In genomic region chr21:36709868-36710728, GRCh38 we compare ENCODE assay signal across 15 cellular contexts. TPM values are rescaled to one million over a fixed set of nuclear protein-coding genes. Genes with fewer than 3 reads are reported as not detected.
DNase-seq lines count a peak whose midpoint lies in the region; ATAC-seq and TF ChIP-seq lines count a peak whose summit lies in the region.
"Had no signal": no experiment of that assay in that cellular context is flagged by ENCODE, and none has a peak within 500 bp of the region (broad histone marks: within the 10 kb centered on the region; RNA-seq: fewer than 3 reads in every experiment).

No MANE protein-coding gene starts in this region.

- H2AK5ac ChIP-seq in neuronal stem cell (ENCODE audit: low read depth, low read length) = peak overlapping the region; percentile 30

- no peak overlapping the region for H2BK5ac ChIP-seq in neuronal stem cell (ENCODE audit: low read length)

- H3K36me3 ChIP-seq in CD8-positive, alpha-beta memory T cell (ENCODE audit: insufficient read depth, low read length) = no peaks in the 10 kb centered on the region
- H3K36me3 ChIP-seq in NT2/D1 (ENCODE audit: insufficient read depth, insufficient read length, low read length) (no peaks in the 10 kb centered on the region), hepatocyte (replicated peaks; ENCODE audit: insufficient read depth, low read depth) (no peaks in the 10 kb centered on the region), neuronal stem cell (replicated peaks in 1 of 2; ENCODE audit: control insufficient read depth in 2 of 2, insufficient read depth in 2 of 2, low read length in 2 of 2) (no peaks in the 10 kb centered on the region)

- peak overlapping the region in 4 of 7 donors; percentile 15 to 50 (median 26) for H3K4me3 Mint-ChIP-seq in CD8-positive, alpha-beta memory T cell
- H3K4me3 Mint-ChIP-seq: activated B cell treated with CpG ODN at 0.5 μM for 24 hours had no signal

- no peak overlapping the region for H3K23ac ChIP-seq in neuronal stem cell (ENCODE audit: low read depth, low read length, poor library complexity)

- H4K20me1 ChIP-seq in hepatocyte (ENCODE audit: insufficient read depth, poor library complexity, severe bottlenecking) = no peaks in the 10 kb centered on the region

- H2BK120ac ChIP-seq in neuronal stem cell (ENCODE audit: low read depth, low read length) = no peak overlapping the region

- CTCF ChIA-PET in CD8-positive, alpha-beta memory T cell (lab: Charles Lee) = no interaction called here

- peaks cover 1% of the 10 kb centered on the region for H3K79me1 ChIP-seq in neuronal stem cell (ENCODE audit: low read depth, low read length)

- no peaks in the 10 kb centered on the region for H3K79me2 ChIP-seq in hepatocyte

- peaks cover 54% of the 10 kb centered on the region for H3K27me3 ChIP-seq in CD8-positive, alpha-beta memory T cell (ENCODE audit: insufficient read depth, low read length, poor library complexity, severe bottlenecking)
- H3K27me3 ChIP-seq in NT2/D1 (ENCODE audit: insufficient read depth, insufficient read length) (peaks cover 100% of the 10 kb centered on the region), hepatocyte (peaks cover 100% of the 10 kb centered on the region), neuronal stem cell (ENCODE audit: control insufficient read depth in 3 of 3, insufficient read depth in 3 of 3, low read depth in 1 of 3, low read length in 3 of 3) (peaks cover 52 to 100% (median 70%) of the 10 kb centered on the region in 3 experiments)

- H3K27ac ChIP-seq in CD8-positive, alpha-beta memory T cell (ENCODE audit: low read depth, low read length) = no peak overlapping the region
- H3K27ac ChIP-seq in hepatocyte (no peak overlapping the region), neuronal stem cell (replicated peaks; ENCODE audit: low read length) (no peak overlapping the region)
- H3K27ac ChIP-seq: SK-N-MC had no signal

- no peak overlapping the region for H3K27ac Mint-ChIP-seq in CD8-positive, alpha-beta memory T cell
- H3K27ac Mint-ChIP-seq: activated B cell treated with CpG ODN at 0.5 μM for 24 hours had no signal

- H3K9ac ChIP-seq in NT2/D1 (ENCODE audit: insufficient read length, low read depth) (no peak overlapping the region), neuronal stem cell (ENCODE audit: low read depth, low read length, poor library complexity) (no peak overlapping the region)

- H3K4me1 ChIP-seq in CD8-positive, alpha-beta memory T cell (ENCODE audit: insufficient read depth, low read length) = peaks cover 18% of the 10 kb centered on the region
- H3K4me1 ChIP-seq in NT2/D1 (ENCODE audit: insufficient read depth, insufficient read length) (peaks cover 26% of the 10 kb centered on the region), hepatocyte (ENCODE audit: insufficient read depth) (peaks cover 13% of the 10 kb centered on the region), neuronal stem cell (ENCODE audit: control insufficient read depth in 2 of 2, insufficient read depth in 1 of 2, low read depth in 1 of 2, low read length in 2 of 2) (peaks cover 4 to 12% of the 10 kb centered on the region in 2 donors)

- H2BK12ac ChIP-seq in neuronal stem cell (ENCODE audit: low read length) = no peak overlapping the region

- no peaks in the 10 kb centered on the region for H3K9me3 ChIP-seq in CD8-positive, alpha-beta memory T cell (ENCODE audit: low read length)
- H3K9me3 ChIP-seq in NT2/D1 (ENCODE audit: insufficient read depth, low read length) (no peaks in the 10 kb centered on the region), hepatocyte (ENCODE audit: low read depth) (no peaks in the 10 kb centered on the region), neuronal stem cell (replicated peaks in 1 of 2; ENCODE audit: control insufficient read depth in 2 of 2, insufficient read depth in 1 of 2, low read depth in 1 of 2, low read length in 2 of 2) (peaks cover 0 to 1% of the 10 kb centered on the region in 2 donors)

- H2BK15ac ChIP-seq in neuronal stem cell (ENCODE audit: low read length) = no peak overlapping the region

- H3K36me3 Mint-ChIP-seq in CD8-positive, alpha-beta memory T cell = no peaks in the 10 kb centered on the region

- POLR2A ChIA-PET in CD8-positive, alpha-beta memory T cell (lab: Charles Lee) = no interaction called here

- H2AFZ ChIP-seq in hepatocyte = no peak overlapping the region
- peak overlapping the region; percentile 54 for H2AFZ ChIP-seq in neuronal stem cell (ENCODE audit: low read length)

- H3K4me2 ChIP-seq in hepatocyte (peak overlapping the region; percentile 68), neuronal stem cell (ENCODE audit: insufficient read depth, low read length, poor library complexity, severe bottlenecking) (no peak overlapping the region)

- peaks cover 0 to 3% (median 0%) of the 10 kb centered on the region in 5 donors for H3K9me3 Mint-ChIP-seq in CD8-positive, alpha-beta memory T cell
- H3K9me3 Mint-ChIP-seq: activated B cell treated with CpG ODN at 0.5 μM for 24 hours had no signal

- no peak overlapping the region for H4K91ac ChIP-seq in neuronal stem cell (ENCODE audit: low read depth, low read length, poor library complexity)

- no peak for ATAC-seq in HG03469 (IDR thresholded peaks at IDR 0.05; ENCODE audit: unreplicated experiment)

- no peak overlapping the region for H3K14ac ChIP-seq in neuronal stem cell (ENCODE audit: low read length)

- no peak overlapping the region for H4K8ac ChIP-seq in neuronal stem cell (ENCODE audit: low read depth, low read length)

- no peak overlapping the region for H3K4me3 ChIP-seq in CD8-positive, alpha-beta memory T cell (ENCODE audit: low read length)
- H3K4me3 ChIP-seq in NT2/D1 (ENCODE audit: insufficient read length, low read depth) (peak overlapping the region; percentile 29), hepatocyte (no peak overlapping the region), neuronal stem cell (ENCODE audit: low read length in 2 of 2) (no peak overlapping the region)

- WGBS in hepatocyte (ENCODE audit: low lambda C conversion rate, missing lambda C conversion rate) = 8% methylated on average over 38 of the region's 38 CpGs
- no CpG with 5 or more reads among the region's 38 CpGs for WGBS in neuronal stem cell (ENCODE audit: extremely low coverage in 2 of 2, insufficient read length in 2 of 2, insufficient replicate concordance in 1 of 2), 2 donors

- H3K9me2 ChIP-seq in hepatocyte (replicated peaks; ENCODE audit: insufficient read depth) = no peaks in the 10 kb centered on the region

- TF ChIP-seq CTCF in hepatocyte (IDR thresholded peaks at IDR 0.05; ENCODE audit: poor library complexity) = no peak

- peaks cover 33 to 82% of the 10 kb centered on the region in 2 donors for H3K27me3 Mint-ChIP-seq in CD8-positive, alpha-beta memory T cell

- DNase-seq in CD8-positive, alpha-beta memory T cell = peak in 1 of 5 donors; percentile 25
- DNase-seq in NT2/D1 (ENCODE audit: low read depth, low spot score) (no peak), hepatocyte (ENCODE audit: low spot score) (no peak), neuronal stem cell (ENCODE audit: low spot score) (peak; percentile 33), DMS114 treated with DMSO at 0.1 percent for 48 hours (lab: John Stamatoyannopoulos, UW; ENCODE audit: unreplicated experiment) (no peak), iPS-NIHi11 (ENCODE audit: low spot score) (no peak), COLO829 (ENCODE audit: low spot score) (no peak)
- DNase-seq: activated B cell treated with CpG ODN at 0.5 μM for 24 hours; amygdala; effector memory CD4-positive, alpha-beta T cell; NCI-H2171; stimulated activated CD4-positive, alpha-beta T cell treated with anti-CD3 and anti-CD28 coated beads, Interleukin-1b, Interleukin-23, amount 100 ng/mL, for 48 hours had no signal

- H3K18ac ChIP-seq in neuronal stem cell (ENCODE audit: low read length) = peak overlapping the region; percentile 8

- peaks cover 19 to 42% (median 28%) of the 10 kb centered on the region in 3 donors for H3K4me1 Mint-ChIP-seq in CD8-positive, alpha-beta memory T cell

- no peak overlapping the region for H3K4ac ChIP-seq in neuronal stem cell (ENCODE audit: low read length)

RNA-seq across cellular contexts. Expression of gene SIM2, which starts 11.2 kb away (rescaled TPM):
- total RNA-seq in CD8-positive, alpha-beta memory T cell = not detected
- 0.07 TPM for polyA plus RNA-seq in CD8-positive, alpha-beta memory T cell
- 0.20 and 0.76 TPM in 2 replicates for total RNA-seq in hepatocyte
- polyA plus RNA-seq in hepatocyte = 0.13 and 0.35 TPM in 2 replicates
- polyA plus RNA-seq in neuronal stem cell (2013, experiment 1 of 2) = 0.06 TPM
- 0.08 TPM for polyA plus RNA-seq in neuronal stem cell (2013, experiment 2 of 2)
- total RNA-seq: activated B cell treated with CpG ODN at 0.5 μM for 24 hours, lung microvascular endothelial cell had no signal
